ENCODE assay signal across 28 cellular contexts in genomic region chrX:69630147-69630546, GRCh38.
"Had no signal": no experiment of that assay in that cellular context is flagged by ENCODE, and none has a peak within 500 bp of the region (broad histone marks: within the 10 kb centered on the region; RNA-seq: fewer than 3 reads in every experiment).

No MANE protein-coding gene starts in this region.

- H3K36me3 ChIP-seq: stomach, suprapubic skin, thoracic aorta, thyroid gland, tibial artery, tibial nerve, transverse colon, upper lobe of left lung, upper lobe of right lung, uterus, vagina had no signal

- H3K9me3 ChIP-seq: stomach, suprapubic skin, testis, thoracic aorta, thyroid gland, tibial artery, tibial nerve, transverse colon, upper lobe of left lung, upper lobe of right lung, uterus, vagina had no signal

- H3K36me3 Mint-ChIP-seq: stimulated activated effector memory CD8-positive, alpha-beta T cell treated with anti-CD3 and anti-CD28 coated beads, Interleukin-12 subunit alpha, Interleukin-12 subunit beta, amount 100 ng/mL, for 72 hours; stimulated activated memory B cell treated with anti-CD40 and anti-IgM and Interleukin-4, amounts not matched to agents 10 μg/mL and 1 μg/mL and 100 μg/mL, for 72 hours; stimulated activated naive B cell treated with anti-CD40 and anti-IgM and Interleukin-4, amounts not matched to agents 10 μg/mL and 1 μg/mL and 100 μg/mL, for 72 hours; type B pancreatic cell had no signal

- H3K27ac ChIP-seq: stomach, suprapubic skin, testis, thoracic aorta, thyroid gland, tibial artery, tibial nerve, transverse colon, upper lobe of left lung, upper lobe of right lung, uterus, vagina had no signal

- ATAC-seq: stimulated activated effector memory CD8-positive, alpha-beta T cell treated with anti-CD3 and anti-CD28 coated beads, Interleukin-12 subunit alpha, Interleukin-12 subunit beta, amount 100 ng/mL, for 72 hours; stimulated activated memory B cell treated with anti-CD40 and anti-IgM and Interleukin-4, amounts not matched to agents 10 μg/mL and 1 μg/mL and 100 μg/mL, for 72 hours; stimulated activated naive B cell treated with anti-CD40 and anti-IgM and Interleukin-4, amounts not matched to agents 10 μg/mL and 1 μg/mL and 100 μg/mL, for 72 hours; stimulated activated naive CD8-positive, alpha-beta T cell treated with anti-CD3 and anti-CD28 coated beads, Interleukin-15, Interleukin-2, amounts not matched to agents 100 U/mL and 50 U/mL, for 24 hours; upper lobe of right lung had no signal

- H3K27ac Mint-ChIP-seq: stimulated activated effector memory CD8-positive, alpha-beta T cell treated with anti-CD3 and anti-CD28 coated beads, Interleukin-12 subunit alpha, Interleukin-12 subunit beta, amount 100 ng/mL, for 72 hours; stimulated activated memory B cell treated with anti-CD40 and anti-IgM and Interleukin-4, amounts not matched to agents 10 μg/mL and 1 μg/mL and 100 μg/mL, for 72 hours; stimulated activated naive B cell treated with anti-CD40 and anti-IgM and Interleukin-4, amounts not matched to agents 10 μg/mL and 1 μg/mL and 100 μg/mL, for 72 hours; stimulated activated naive CD8-positive, alpha-beta T cell treated with anti-CD3 and anti-CD28 coated beads, Interleukin-15, Interleukin-2, amounts not matched to agents 100 ng/mL and 50 ng/mL, for 24 hours; type B pancreatic cell had no signal

- H3K4me3 ChIP-seq: stomach, suprapubic skin, testis, thoracic aorta, thyroid gland, tibial artery, tibial nerve, transverse colon, upper lobe of left lung, upper lobe of right lung, uterus, vagina had no signal

- H3K9me3 Mint-ChIP-seq: stimulated activated effector memory CD8-positive, alpha-beta T cell treated with anti-CD3 and anti-CD28 coated beads, Interleukin-12 subunit alpha, Interleukin-12 subunit beta, amount 100 ng/mL, for 72 hours; stimulated activated memory B cell treated with anti-CD40 and anti-IgM and Interleukin-4, amounts not matched to agents 10 μg/mL and 1 μg/mL and 100 μg/mL, for 72 hours; stimulated activated naive B cell treated with anti-CD40 and anti-IgM and Interleukin-4, amounts not matched to agents 10 μg/mL and 1 μg/mL and 100 μg/mL, for 72 hours; type B pancreatic cell had no signal

- H3K4me1 Mint-ChIP-seq: stimulated activated memory B cell treated with anti-CD40 and anti-IgM and Interleukin-4, amounts not matched to agents 10 μg/mL and 1 μg/mL and 100 μg/mL, for 72 hours; stimulated activated naive B cell treated with anti-CD40 and anti-IgM and Interleukin-4, amounts not matched to agents 10 μg/mL and 1 μg/mL and 100 μg/mL, for 72 hours had no signal

- H3K4me3 Mint-ChIP-seq: stimulated activated effector memory CD8-positive, alpha-beta T cell treated with anti-CD3 and anti-CD28 coated beads, Interleukin-12 subunit alpha, Interleukin-12 subunit beta, amount 100 ng/mL, for 72 hours; stimulated activated memory B cell treated with anti-CD40 and anti-IgM and Interleukin-4, amounts not matched to agents 10 μg/mL and 1 μg/mL and 100 μg/mL, for 72 hours; stimulated activated naive B cell treated with anti-CD40 and anti-IgM and Interleukin-4, amounts not matched to agents 10 μg/mL and 1 μg/mL and 100 μg/mL, for 72 hours; stimulated activated naive CD8-positive, alpha-beta T cell treated with anti-CD3 and anti-CD28 coated beads, Interleukin-15, Interleukin-2, amounts not matched to agents 100 ng/mL and 50 ng/mL, for 24 hours; type B pancreatic cell had no signal

- H3K4me1 ChIP-seq: stomach, suprapubic skin, testis, thyroid gland, tibial artery, tibial nerve, transverse colon, upper lobe of left lung, upper lobe of right lung, uterus, vagina had no signal

- DNase-seq: stimulated activated CD4-positive, alpha-beta T cell treated with anti-CD3 and anti-CD28 coated beads, Interleukin-2, amount 100 ng/mL, for 48 hours; stimulated activated CD4-positive, alpha-beta T cell treated with anti-CD3 and anti-CD28 coated beads, Interleukin-4, amount 100 ng/mL, for 1 hour; stimulated activated CD4-positive, alpha-beta T cell treated with anti-CD3 and anti-CD28 coated beads, Interleukin-4, amount 100 ng/mL, for 24 hours; stimulated activated CD4-positive, alpha-beta T cell treated with anti-CD3 and anti-CD28 coated beads, Interleukin-4, amount 100 ng/mL, for 4 hours; stimulated activated CD8-positive, alpha-beta memory T cell treated with anti-CD3 and anti-CD28 coated beads, Interleukin-4, amount 100 ng/mL, for 48 hours; stimulated activated naive B cell treated with anti-CD40 and anti-IgM and Interleukin-4, amounts not matched to agents 10 μg/mL and 1 μg/mL and 100 μg/mL, for 72 hours; stimulated activated naive CD4-positive, alpha-beta T cell; stimulated activated naive CD4-positive, alpha-beta T cell treated with Interleukin-2 at 50 U/mL for 16 hours; stimulated activated naive CD8-positive, alpha-beta T cell treated with anti-CD3 and anti-CD28 coated beads, Interleukin-15, Interleukin-2, amounts not matched to agents 100 U/mL and 50 U/mL, for 24 hours; stomach; substantia nigra; testis; thyroid gland; tibial artery; transverse colon; trophoblast cell; upper lobe of left lung; upper lobe of right lung; uterus had no signal

- H3K27me3 ChIP-seq: stomach, suprapubic skin, testis, thyroid gland, tibial artery, tibial nerve, transverse colon, upper lobe of left lung, upper lobe of right lung, uterus, vagina had no signal

- H3K27me3 Mint-ChIP-seq: stimulated activated memory B cell treated with anti-CD40 and anti-IgM and Interleukin-4, amounts not matched to agents 10 μg/mL and 1 μg/mL and 100 μg/mL, for 72 hours; stimulated activated naive CD8-positive, alpha-beta T cell treated with anti-CD3 and anti-CD28 coated beads, Interleukin-15, Interleukin-2, amounts not matched to agents 100 ng/mL and 50 ng/mL, for 24 hours; type B pancreatic cell had no signal

- FAIRE-seq: urothelium cell line had no signal
